Comparison of ENCODE assay signal across 20 cellular contexts in genomic region chr18:77025123-77025522, GRCh38.
DNase-seq lines count a peak whose midpoint lies in the region; ATAC-seq, FAIRE-seq and TF ChIP-seq lines count a peak whose summit lies in the region.
"Had no signal": no experiment of that assay in that cellular context is flagged by ENCODE, and none has a peak within 500 bp of the region (broad histone marks: within the 10 kb centered on the region; RNA-seq: fewer than 3 reads in every experiment).

No MANE protein-coding gene starts in this region.

- intact Hi-C loops in gastrocnemius medialis (cut with DNase I; ENCODE audit: low total_unique reads) (no loop called here), uterus (cut with DNase I; ENCODE audit: low total_unique reads) (no loop called here)

- H3K4me1 ChIP-seq in BLaER1 treated with 17β-estradiol and CSF1 and Interleukin-3, amounts not matched to agents 10 nM and 100 nM, result peaks cover 46 to 61% (median 57%) of the 10 kb centered on the region in 10 experiments
- H3K4me1 ChIP-seq in gastrocnemius medialis (peaks cover 17 to 19% of the 10 kb centered on the region in 2 donors), uterus (no peaks in the 10 kb centered on the region)
- H3K4me1 ChIP-seq: BE2C had no signal

- no peak for DNase-seq in bronchial epithelial cell (ENCODE audit: low read depth)
- DNase-seq in glutamatergic neuron, result peak; percentile 81
- no peak for DNase-seq in gastrocnemius medialis
- no peak for DNase-seq in GF-D8 (lab: John Stamatoyannopoulos, UW)
- DNase-seq in SKM-1 treated with dmso at 0.1 percent for 144 hours (lab: John Stamatoyannopoulos, UW; ENCODE audit: unreplicated experiment), result no peak
- DNase-seq in activated CD8-positive, alpha-beta memory T cell treated with anti-CD3 and anti-CD28 coated beads for 24 hours, result no peak
- DNase-seq in uterus, result no peak
- DNase-seq: BE2C; CD4-positive, alpha-beta memory T cell; DMS153; DMS79; GDM1; GOT3; H7; HFFc6 had no signal

- H3K4me3 Mint-ChIP-seq in glutamatergic neuron (ENCODE audit: unreplicated experiment), result peak overlapping the region; percentile 19
- H3K4me3 Mint-ChIP-seq: CD14-positive monocyte, HFFc6, IgD-negative memory B cell had no signal

- no peak for ATAC-seq in gastrocnemius medialis
- ATAC-seq: HCT116, HepG2 had no signal

- peak; percentile 23 for FAIRE-seq in bronchial epithelial cell (lab: Jason Lieb, UNC)
- FAIRE-seq: HepG2 had no signal

- H3K27ac ChIP-seq in BLaER1 treated with 17β-estradiol and CSF1 and Interleukin-3, amounts not matched to agents 10 nM and 100 nM, result 0 out of 22 replicates have a peak overlapping the region, but pooled peaks of 2 of the 11 experiments have one; percentile 18 to 72
- H3K27ac ChIP-seq in gastrocnemius medialis (peak overlapping the region in 3 of 4 donors; percentile 23 to 80 (median 74)), uterus (no peak overlapping the region)

- peaks cover 52 to 83% (median 79%) of the 10 kb centered on the region in 11 experiments; a peak in 21 of 22 replicates for H4K20me1 ChIP-seq in BLaER1 treated with 17β-estradiol and CSF1 and Interleukin-3, amounts not matched to agents 10 nM and 100 nM

- peaks cover 55% of the 10 kb centered on the region for H3K9me3 Mint-ChIP-seq in glutamatergic neuron (ENCODE audit: unreplicated experiment)
- H3K9me3 Mint-ChIP-seq: HFFc6, IgD-negative memory B cell had no signal

- no peak overlapping the region for H3K4me3 ChIP-seq in BLaER1 treated with 17β-estradiol and CSF1 and Interleukin-3, amounts not matched to agents 10 nM and 100 nM
- H3K4me3 ChIP-seq in bronchial epithelial cell (ENCODE audit: low read depth, low read length) (no peak overlapping the region), gastrocnemius medialis (no peak overlapping the region), uterus (no peak overlapping the region)

- no peaks in the 10 kb centered on the region for H3K27me3 ChIP-seq in BLaER1 treated with 17β-estradiol and CSF1 and Interleukin-3, amounts not matched to agents 10 nM and 100 nM
- H3K27me3 ChIP-seq in bronchial epithelial cell (ENCODE audit: control insufficient read depth, insufficient read depth, low read length) (no peaks in the 10 kb centered on the region), gastrocnemius medialis (no peaks in the 10 kb centered on the region), uterus (no peaks in the 10 kb centered on the region)
- H3K27me3 ChIP-seq: BE2C had no signal

- peaks cover 38 to 81% (median 65%) of the 10 kb centered on the region in 11 experiments for H3K36me3 ChIP-seq in BLaER1 treated with 17β-estradiol and CSF1 and Interleukin-3, amounts not matched to agents 10 nM and 100 nM
- H3K36me3 ChIP-seq in bronchial epithelial cell (ENCODE audit: control insufficient read depth, insufficient read depth, low read length) (peaks cover 1% of the 10 kb centered on the region), gastrocnemius medialis (no peaks in the 10 kb centered on the region), uterus (no peaks in the 10 kb centered on the region)
- H3K36me3 ChIP-seq: BE2C had no signal

- no peak overlapping the region for H3K9ac ChIP-seq in BLaER1 treated with 17β-estradiol and CSF1 and Interleukin-3, amounts not matched to agents 10 nM and 100 nM

- peak overlapping the region; percentile 86 for H3K27ac Mint-ChIP-seq in glutamatergic neuron (ENCODE audit: unreplicated experiment)
- H3K27ac Mint-ChIP-seq: HFFc6, IgD-negative memory B cell had no signal

- peaks cover 0 to 13% (median 8%) of the 10 kb centered on the region in 11 experiments; a peak in 19 of 22 replicates for H3K9me3 ChIP-seq in BLaER1 treated with 17β-estradiol and CSF1 and Interleukin-3, amounts not matched to agents 10 nM and 100 nM (replicated peaks in 1 of 11)
- H3K9me3 ChIP-seq in gastrocnemius medialis (no peaks in the 10 kb centered on the region), uterus (no peaks in the 10 kb centered on the region)
- H3K9me3 ChIP-seq: BE2C had no signal

- H3K4me2 ChIP-seq in BLaER1 treated with 17β-estradiol and CSF1 and Interleukin-3, amounts not matched to agents 10 nM and 100 nM, result peak overlapping the region in 8 of 11 experiments; percentile 62 to 90 (median 83); a peak in 14 of 22 replicates

- no peak for TF ChIP-seq POLR2A in gastrocnemius medialis (IDR thresholded peaks at IDR 0.05)
- TF ChIP-seq POLR2A in uterus (IDR thresholded peaks at IDR 0.05), result no peak

- in situ Hi-C loops in gastrocnemius medialis (cut with MboI; ENCODE audit: low sequenced_read_pairs in 4 of 4), result no loop called here

- no peak for TF ChIP-seq CTCF in bronchial epithelial cell (IDR thresholded peaks at IDR 0.05; ENCODE audit: insufficient read depth, low read length, severe bottlenecking)
- no peak for TF ChIP-seq CTCF in glutamatergic neuron (IDR thresholded peaks at IDR 0.05; ENCODE audit: partially characterized antibody, unreplicated experiment)
- TF ChIP-seq CTCF in gastrocnemius medialis (IDR thresholded peaks at IDR 0.05 in 4 of 5, conservative IDR thresholded peaks at IDR 0.05 in 1 of 5), result no peak
- no peak for TF ChIP-seq CTCF in uterus (IDR thresholded peaks at IDR 0.05)

- no peaks in the 10 kb centered on the region for H3K36me3 Mint-ChIP-seq in glutamatergic neuron (ENCODE audit: unreplicated experiment)
- H3K36me3 Mint-ChIP-seq: IgD-negative memory B cell had no signal

- H3K4me1 Mint-ChIP-seq in glutamatergic neuron (ENCODE audit: low read depth, unreplicated experiment), result peaks cover 56% of the 10 kb centered on the region

- peaks cover 29% of the 10 kb centered on the region for H3K27me3 Mint-ChIP-seq in glutamatergic neuron (ENCODE audit: unreplicated experiment)
- H3K27me3 Mint-ChIP-seq: CD4-positive, alpha-beta memory T cell; IgD-negative memory B cell had no signal

Comparison
In these comparisons a context has a peak if more than half of its experiments do, and no peak if none do; other contexts are left out.
1. H3K27ac ChIP-seq: peak in gastrocnemius medialis (3 of 4); none in uterus (0 of 2).